In genomic region chr5:108409781-108410180, GRCh38 we compare ENCODE assay signal across 20 cellular contexts. TPM values are rescaled to one million over a fixed set of nuclear protein-coding genes. Genes with fewer than 3 reads are reported as not detected.
DNase-seq lines count a peak whose midpoint lies in the region; FAIRE-seq and TF ChIP-seq lines count a peak whose summit lies in the region.
"Had no signal": no experiment of that assay in that cellular context is flagged by ENCODE, and none has a peak within 500 bp of the region (broad histone marks: within the 10 kb centered on the region; RNA-seq: fewer than 3 reads in every experiment).

No MANE protein-coding gene starts in this region.

- peak overlapping the region; percentile 75 for H4K5ac ChIP-seq in H1 (ENCODE audit: insufficient read length, low read depth, low read length)

- TF ChIP-seq EP300 in H1 (IDR thresholded peaks at IDR 0.05; ENCODE audit: borderline replicate concordance in 1 of 2, low read depth in 2 of 2, low read length in 2 of 2) = no peak

- H2BK15ac ChIP-seq in H1 (ENCODE audit: low read length) = no peak overlapping the region

- no peaks in the 10 kb centered on the region for H3K36me3 ChIP-seq in HAP-1 (replicated peaks)
- H3K36me3 ChIP-seq in H1 (ENCODE audit: control insufficient read depth in 2 of 4, insufficient read depth in 4 of 4, low read length in 3 of 4) = no peaks in the 10 kb centered on the region
- no peaks in the 10 kb centered on the region for H3K36me3 ChIP-seq in iPS-20b (ENCODE audit: insufficient read depth, low read depth, low read length)
- H3K36me3 ChIP-seq: BLaER1 had no signal

- no peak overlapping the region for H2AK5ac ChIP-seq in H1 (ENCODE audit: low read depth, low read length)

- no peak overlapping the region for H2BK20ac ChIP-seq in H1 (ENCODE audit: low read length)

- peak overlapping the region; percentile 10 to 55; a peak in 3 of 4 replicates for H3K4me2 ChIP-seq in H1 (ENCODE audit: insufficient read depth in 1 of 2, low read depth in 2 of 2, low read length in 2 of 2)
- H3K4me2 ChIP-seq: BLaER1 had no signal

- no peak overlapping the region for H2BK120ac ChIP-seq in H1 (replicated peaks; ENCODE audit: low read depth, low read length)

- H3K4me3 ChIP-seq in HAP-1 = no peak overlapping the region
- peak overlapping the region in 1 of 4 experiments; percentile 1; a peak in 1 of 8 replicates for H3K4me3 ChIP-seq in H1 (ENCODE audit: extremely low read depth in 1 of 4, insufficient read depth in 2 of 4, low read depth in 3 of 4, low read length in 4 of 4)
- H3K4me3 ChIP-seq in iPS-20b (ENCODE audit: low read length) = 0 out of 2 replicates have a peak overlapping the region, but pooled peaks have one; percentile 5
- H3K4me3 ChIP-seq: BLaER1 had no signal

- no peak overlapping the region for H4K8ac ChIP-seq in H1 (ENCODE audit: extremely low read depth, insufficient read depth, low read length)

- H3K23ac ChIP-seq in H1 (ENCODE audit: insufficient read length) = no peak overlapping the region

- no peak overlapping the region for H3K27ac ChIP-seq in H1 (ENCODE audit: low read depth, low read length)
- no peak overlapping the region for H3K27ac ChIP-seq in iPS-20b (ENCODE audit: low read length)
- H3K27ac ChIP-seq: BLaER1, HL-60, RWPE1 had no signal

- in situ Hi-C loops in HAP-1 (cut with MboI; ENCODE audit: low sequenced_read_pairs) = no loop called here

- H3K14ac ChIP-seq in H1 (ENCODE audit: insufficient read length) = no peak overlapping the region

- H3K79me2 ChIP-seq in H1 (ENCODE audit: control insufficient read depth in 1 of 2, insufficient read depth in 2 of 2, low read length in 2 of 2) = no peaks in the 10 kb centered on the region

- H3K9ac ChIP-seq in H1 (replicated peaks in 1 of 4; ENCODE audit: extremely low read depth in 1 of 4, low read depth in 3 of 4, low read length in 3 of 4) = no peak overlapping the region
- peak overlapping the region; percentile 17; the same call in 1 of the 2 replicates for H3K9ac ChIP-seq in iPS-20b (ENCODE audit: low read depth, low read length)
- H3K9ac ChIP-seq: BLaER1 had no signal

- POLR2A ChIA-PET in H1 (lab: Charles Lee; ENCODE audit: partially characterized antibody) = no interaction called here

- H4K91ac ChIP-seq in H1 (replicated peaks; ENCODE audit: insufficient read length, low read length) = no peak overlapping the region

- no peak overlapping the region for H2BK5ac ChIP-seq in H1 (ENCODE audit: low read depth, low read length)

- H3K27me3 ChIP-seq in HAP-1 (ENCODE audit: low read depth) (no peaks in the 10 kb centered on the region), H1 (replicated peaks in 1 of 4; ENCODE audit: control insufficient read depth in 3 of 4, extremely low read depth in 1 of 4, insufficient read depth in 3 of 4, low read length in 3 of 4) (no peaks in the 10 kb centered on the region), iPS-20b (ENCODE audit: insufficient read depth, low read length) (no peaks in the 10 kb centered on the region)
- H3K27me3 ChIP-seq: BLaER1 had no signal

- H3K23me2 ChIP-seq in H1 (ENCODE audit: low read depth, low read length) = no peaks in the 10 kb centered on the region

- DNase-seq in HAP-1 (ENCODE audit: low spot score in 2 of 2) = peak; percentile 24 to 91
- DNase-seq in H1 (ENCODE audit: low read depth in 1 of 2, low spot score in 2 of 2) = no peak
- DNase-seq in erythroblast (lab: John Stamatoyannopoulos, UW) = no peak
- DNase-seq in SKM-1 (lab: John Stamatoyannopoulos, UW; ENCODE audit: unreplicated experiment) = no peak
- DNase-seq in NK-92 (lab: John Stamatoyannopoulos, UW; ENCODE audit: unreplicated experiment) = no peak
- DNase-seq in NCI-H1105 (lab: John Stamatoyannopoulos, UW) = no peak
- DNase-seq: CD4-positive, CD25-positive, alpha-beta regulatory T cell; DMS153; GOT3; KBM-7; NCI-H1694; NCI-H2081; NCI-H2227 treated with DMSO at 0.1 percent for 48 hours; NCI-H526 treated with DMSO at 0.1 percent for 48 hours; SHP77 had no signal

- no peaks in the 10 kb centered on the region for H3K79me1 ChIP-seq in H1 (ENCODE audit: low read depth, low read length)

- H3K56ac ChIP-seq in H1 (replicated peaks; ENCODE audit: insufficient read length, low read depth, low read length) = no peak overlapping the region

- FAIRE-seq in H1 (lab: Jason Lieb, UNC) = peak; percentile 7
- FAIRE-seq: A204.1 had no signal

- WGBS in H1 (ENCODE audit: extremely low coverage in 1 of 2, insufficient coverage in 1 of 2, insufficient read length in 1 of 2, insufficient replicate concordance in 2 of 2, low coverage in 1 of 2, low lambda C conversion rate in 2 of 2, missing lambda C conversion rate in 1 of 2), 2 experiments = 25% methylated on average over 2 of the region's 2 CpGs; no CpG with 5 or more reads in 1 of the 2 experiments

- H3K4me1 ChIP-seq in HAP-1 = peaks cover 44% of the 10 kb centered on the region
- H3K4me1 ChIP-seq in H1 (replicated peaks in 1 of 4; ENCODE audit: control insufficient read depth in 3 of 4, insufficient read depth in 4 of 4, low read length in 3 of 4) = peaks cover 0 to 3% (median 0%) of the 10 kb centered on the region in 4 experiments; a peak in 1 of 7 replicates
- peaks cover 22% of the 10 kb centered on the region for H3K4me1 ChIP-seq in iPS-20b (ENCODE audit: insufficient read depth, low read length)

- TF ChIP-seq RAD21 in H1 (IDR thresholded peaks at IDR 0.05 in 1 of 2, conservative IDR thresholded peaks at IDR 0.05 in 1 of 2; ENCODE audit: low read depth in 2 of 2, low read length in 2 of 2) = no peak

- H3K18ac ChIP-seq in H1 (ENCODE audit: extremely low read depth, low read length) = no peak overlapping the region

- TF ChIP-seq POLR2A in H1 (IDR thresholded peaks at IDR 0.05; ENCODE audit: control extremely low read depth in 1 of 2, low read depth in 2 of 2, low read length in 2 of 2) (no peak), erythroblast (IDR thresholded peaks at IDR 0.05; ENCODE audit: low read length) (no peak)

- CTCF ChIA-PET in H1 (lab: Charles Lee; ENCODE audit: partially characterized antibody) = no interaction called here

- H2AFZ ChIP-seq in H1 (ENCODE audit: low read length) = peak overlapping the region; percentile 68; the same call in 1 of the 2 replicates

- no peak overlapping the region for H3K4ac ChIP-seq in H1 (replicated peaks; ENCODE audit: insufficient read length, low read depth, low read length)

- H4K20me1 ChIP-seq in H1 (replicated peaks in 1 of 2; ENCODE audit: control insufficient read depth in 1 of 2, insufficient read depth in 2 of 2, low read length in 2 of 2) = no peaks in the 10 kb centered on the region
- H4K20me1 ChIP-seq: BLaER1 had no signal

- no peak overlapping the region for H2BK12ac ChIP-seq in H1 (ENCODE audit: low read depth, low read length)

- H3K9me3 ChIP-seq in HAP-1 (no peaks in the 10 kb centered on the region), H1 (ENCODE audit: insufficient read depth in 2 of 2, low read depth in 1 of 2, low read length in 1 of 2) (no peaks in the 10 kb centered on the region), iPS-20b (ENCODE audit: insufficient read depth, low read depth, low read length) (no peaks in the 10 kb centered on the region)

- no peak for TF ChIP-seq CTCF in H1 (IDR thresholded peaks at IDR 0.05; ENCODE audit: control extremely low read depth in 1 of 3, insufficient read depth in 1 of 3, low read depth in 1 of 3, low read length in 3 of 3)

TF ChIP-seq in H1, 55 proteins besides CTCF, POLR2A, EP300 and RAD21:
- no peak for TF ChIP-seq TAF1 (IDR thresholded peaks at IDR 0.05; ENCODE audit: low read depth, low read length)

RNA-seq across cellular contexts. Expression of gene FBXL17, which starts 27.9 kb away (rescaled TPM):
- 3.4 and 4.3 TPM in 2 replicates for total RNA-seq in H1 (2021; fragmentation: NEBNext Ultra II Directional; extraction: Animal tissue kit (Norgen Biotek cat#: 25700))
- 0.35 and 0.53 TPM in 2 replicates for polyA plus RNA-seq in H1 (2011; rRNA removed)
- 0.93 TPM for polyA plus RNA-seq in H1 (2011; cell fraction: cytosol; rRNA removed)
- polyA plus RNA-seq in H1 (2011; cell fraction: nucleus; rRNA removed) = 2.6 TPM
- polyA plus RNA-seq in H1 (2012, experiment 1 of 2) = 3.1 to 3.8 TPM (median 3.4 TPM) in 4 replicates
- 0.25 TPM for polyA plus RNA-seq in H1 (2012, experiment 2 of 2)
- polyA plus RNA-seq in H1 (2013, experiment 1 of 2) = 0.91 TPM
- polyA plus RNA-seq in H1 (2013, experiment 2 of 2) = 0.83 TPM
- polyA minus RNA-seq in H1 (2011; rRNA and poly(A)+ RNA removed) = 4.2 and 6.0 TPM in 2 replicates
- 7.9 TPM for polyA minus RNA-seq in H1 (2011; cell fraction: cytosol; rRNA and poly(A)+ RNA removed)
- polyA minus RNA-seq in H1 (2011; cell fraction: nucleus; rRNA and poly(A)+ RNA removed) = 28.4 TPM

Comparison
In these comparisons a context has a peak if more than half of its experiments do, and no peak if none do; other contexts are left out.
1. DNase-seq: peak in HAP-1 (2 of 2); none in H1 (0 of 2), erythroblast (0 of 2), SKM-1 (single experiment), NK-92 (single experiment) and NCI-H1105 (single experiment).